Comparison of ENCODE assay signal across 8 cellular contexts in the genomic region with DNA sequence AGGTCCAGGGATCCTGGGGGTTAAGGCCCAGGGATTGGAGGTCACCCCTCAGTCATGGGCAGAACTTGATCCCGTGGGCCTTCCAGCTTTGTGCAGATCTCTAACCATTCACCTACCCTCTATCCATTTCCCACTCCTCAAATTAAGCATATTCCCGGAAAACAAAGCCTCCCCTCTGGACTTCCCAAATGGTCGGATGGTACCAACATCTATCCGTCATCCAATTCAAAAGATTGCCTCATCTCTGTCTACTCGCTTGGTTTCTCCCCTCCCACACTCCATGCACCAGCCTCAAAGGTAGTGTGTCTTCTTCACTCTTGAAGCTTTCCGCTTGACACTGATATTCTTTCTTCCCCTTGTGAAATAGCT. TPM values are rescaled to one million over a fixed set of nuclear protein-coding genes. Genes with fewer than 3 reads are reported as not detected.
A peak's percentile ranks its signal among the peaks of the same experiment; 100 is the strongest.
DNase-seq lines count a peak whose midpoint lies in the region; ATAC-seq and TF ChIP-seq lines count a peak whose summit lies in the region.

No MANE protein-coding gene starts in this region.

- peak; percentile 3 to 12 for DNase-seq in activated CD4-positive, alpha-beta T cell treated with anti-CD3 and anti-CD28 coated beads for 4 hours
- no peak for DNase-seq in activated CD4-positive, alpha-beta T cell treated with anti-CD3 and anti-CD28 coated beads for 1 hour
- peak; percentile 9 for DNase-seq in activated CD4-positive, alpha-beta memory T cell treated with anti-CD3 and anti-CD28 coated beads for 36 hours
- DNase-seq in right cardiac atrium (no peak), thoracic aorta (ENCODE audit: low spot score) (no peak), T-helper 9 cell (no peak)

- no peaks in the 10 kb centered on the region for H3K27me3 ChIP-seq in right cardiac atrium (ENCODE audit: control insufficient read depth, insufficient read depth)
- H3K27me3 ChIP-seq in thoracic aorta (replicated peaks; ENCODE audit: insufficient read depth), result no peaks in the 10 kb centered on the region

- peak overlapping the region; percentile 87 for H3K27ac Mint-ChIP-seq in activated CD4-positive, alpha-beta memory T cell treated with anti-CD3 and anti-CD28 coated beads for 36 hours

- peak overlapping the region; percentile 78 for H3K4me3 Mint-ChIP-seq in activated CD4-positive, alpha-beta memory T cell treated with anti-CD3 and anti-CD28 coated beads for 36 hours

- intact Hi-C loops in activated CD4-positive, alpha-beta memory T cell treated with anti-CD3 and anti-CD28 coated beads for 36 hours (cut with micrococcal nuclease), result loop anchor here (1.0 to 10.0 kb wide), 6 partner anchors 27 to 443 kb away; no protein-coding TSS in a partner anchor
- intact Hi-C loops in right cardiac atrium (cut with DNase I), result no loop called here

- peaks cover 10% of the 10 kb centered on the region for H3K4me1 Mint-ChIP-seq in activated CD4-positive, alpha-beta memory T cell treated with anti-CD3 and anti-CD28 coated beads for 36 hours (ENCODE audit: low read depth)

- H3K27ac ChIP-seq in right cardiac atrium (ENCODE audit: low read length) (peak overlapping the region; percentile 70), thoracic aorta (peak overlapping the region in 1 of 2 donors; percentile 55)

- POLR2A ChIA-PET in activated CD4-positive, alpha-beta memory T cell treated with anti-CD3 and anti-CD28 coated beads for 36 hours (lab: Charles Lee), result no interaction called here

- 38% methylated on average over 6 of the region's 6 CpGs for WGBS in right cardiac atrium

- CTCF ChIA-PET in activated CD4-positive, alpha-beta memory T cell treated with anti-CD3 and anti-CD28 coated beads for 36 hours (lab: Charles Lee), result interaction anchor here (2.5 kb wide), 1 partner anchor 86 kb away, joined by 15 read pairs; no protein-coding TSS in a partner anchor

- peak overlapping the region; percentile 45 for H3K4me3 ChIP-seq in right cardiac atrium (ENCODE audit: low read length)
- peak overlapping the region; percentile 64 for H3K4me3 ChIP-seq in thoracic aorta

- no peaks in the 10 kb centered on the region for H3K36me3 ChIP-seq in thoracic aorta

- H3K9me3 Mint-ChIP-seq in activated CD4-positive, alpha-beta memory T cell treated with anti-CD3 and anti-CD28 coated beads for 36 hours, result no peaks in the 10 kb centered on the region

- H3K27me3 Mint-ChIP-seq in activated CD4-positive, alpha-beta memory T cell treated with anti-CD3 and anti-CD28 coated beads for 36 hours, result no peaks in the 10 kb centered on the region

- peaks cover 3% of the 10 kb centered on the region for H3K36me3 Mint-ChIP-seq in activated CD4-positive, alpha-beta memory T cell treated with anti-CD3 and anti-CD28 coated beads for 36 hours

- peaks cover 3% of the 10 kb centered on the region for H3K4me1 ChIP-seq in right cardiac atrium (ENCODE audit: control insufficient read depth, insufficient read depth, low read length)
- H3K4me1 ChIP-seq in thoracic aorta (ENCODE audit: control insufficient read depth in 1 of 2, low read depth in 2 of 2), result no peaks in the 10 kb centered on the region

- ATAC-seq in right cardiac atrium, result peak in 1 of 2 donors; percentile 14
- ATAC-seq in thoracic aorta (ENCODE audit: insufficient number of reproducible peaks, low FRiP score, low read depth), result no peak
- ATAC-seq in GM21515 (IDR thresholded peaks at IDR 0.05; ENCODE audit: unreplicated experiment), result no peak
- no peak for ATAC-seq in HG02763 (IDR thresholded peaks at IDR 0.05; ENCODE audit: unreplicated experiment)

- no peak for TF ChIP-seq CTCF in thoracic aorta (IDR thresholded peaks at IDR 0.05)

- H3K9me3 ChIP-seq in right cardiac atrium (ENCODE audit: control insufficient read depth, low read length) (no peaks in the 10 kb centered on the region), thoracic aorta (no peaks in the 10 kb centered on the region)

RNA-seq across cellular contexts. Expression of gene BCLAF3, which starts 0.5 kb away (rescaled TPM):
- total RNA-seq in activated CD4-positive, alpha-beta memory T cell treated with anti-CD3 and anti-CD28 coated beads for 36 hours, result 1 to 10 TPM; 4.0 to 4.1 TPM
- 1 to 10 TPM; 7.3 to 8.4 (median 8.2) TPM for total RNA-seq in right cardiac atrium
- polyA plus RNA-seq in right cardiac atrium, result 2.8 TPM
- total RNA-seq in thoracic aorta, result 10 to 100 TPM in 1 of 2 donors, 1 to 10 TPM in 1; 9.5 to 10.5 TPM

Comparison
In these comparisons a context has a peak if more than half of its experiments do, and no peak if none do; other contexts are left out.
1. DNase-seq: peak in activated CD4-positive, alpha-beta T cell treated with anti-CD3 and anti-CD28 coated beads for 4 hours (2 of 2) and activated CD4-positive, alpha-beta memory T cell treated with anti-CD3 and anti-CD28 coated beads for 36 hours (single experiment); none in activated CD4-positive, alpha-beta T cell treated with anti-CD3 and anti-CD28 coated beads for 1 hour (single experiment), right cardiac atrium (0 of 3), thoracic aorta (single experiment) and T-helper 9 cell (single experiment).